Comparison of ENCODE assay signal across 8 cellular contexts in the genomic region with DNA sequence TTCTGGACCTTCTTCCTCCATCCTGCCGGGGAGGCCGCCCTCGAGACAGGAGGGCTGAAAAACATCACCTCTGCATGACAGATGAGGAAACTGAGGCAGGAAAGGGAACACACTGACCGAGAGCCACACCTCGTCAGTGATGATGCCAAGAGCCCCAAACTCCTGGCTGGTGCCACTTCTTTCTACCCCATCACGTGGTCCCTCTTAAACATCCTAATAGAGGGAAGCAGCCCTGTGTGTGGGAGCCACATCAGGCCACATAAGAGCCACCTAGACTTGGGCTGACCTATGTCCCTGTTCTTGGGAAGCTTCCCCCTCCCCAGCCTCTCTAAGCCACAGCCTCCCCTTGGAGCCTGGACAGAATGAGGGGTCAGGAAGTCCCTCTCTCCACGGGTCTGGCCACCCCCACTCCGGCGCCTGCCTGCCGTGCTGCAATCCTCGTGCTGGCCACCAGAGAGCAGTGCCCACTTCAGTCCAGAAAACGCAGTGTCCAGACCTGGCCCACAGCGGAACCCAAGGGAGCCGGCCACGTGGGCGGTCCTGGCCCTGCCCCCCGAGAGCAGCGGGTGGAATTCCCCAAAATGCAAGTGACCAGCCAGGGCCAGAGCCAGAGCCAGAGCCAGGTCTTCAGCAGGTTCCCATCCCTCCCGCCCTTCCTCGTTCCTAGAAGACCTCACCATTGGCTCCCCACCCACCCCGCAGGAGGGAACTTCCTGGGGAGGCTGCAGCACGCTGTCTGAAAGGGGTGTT. TPM values are rescaled to one million over a fixed set of nuclear protein-coding genes. Genes with fewer than 3 reads are reported as not detected.
A peak's percentile ranks its signal among the peaks of the same experiment; 100 is the strongest.
DNase-seq lines count a peak whose midpoint lies in the region; ATAC-seq and TF ChIP-seq lines count a peak whose summit lies in the region.

No MANE protein-coding gene starts in this region.

- peak; percentile 93 for TF ChIP-seq CTCF in endothelial cell (IDR thresholded peaks at IDR 0.05; ENCODE audit: unreplicated experiment)

- H4K20me1 ChIP-seq in GM23248 (ENCODE audit: insufficient read depth), result no peaks in the 10 kb centered on the region

- H3K27ac Mint-ChIP-seq in endothelial cell (ENCODE audit: unreplicated experiment), result no peak overlapping the region

- H3K36me3 ChIP-seq in GM23248 (ENCODE audit: low read depth), result no peaks in the 10 kb centered on the region

- H3K27me3 Mint-ChIP-seq in endothelial cell (ENCODE audit: unreplicated experiment), result peaks cover 21% of the 10 kb centered on the region

- no peaks in the 10 kb centered on the region for H3K27me3 ChIP-seq in GM23248 (replicated peaks; ENCODE audit: insufficient read depth)

- no peak overlapping the region for H3K4me3 Mint-ChIP-seq in endothelial cell (ENCODE audit: unreplicated experiment)

- in situ Hi-C loops in GM23248 (cut with MboI), result loop anchor here (25.0 kb wide), 1 partner anchor 319 kb away; no protein-coding TSS in a partner anchor

- H3K9me3 ChIP-seq in GM23248 (ENCODE audit: low read depth), result no peaks in the 10 kb centered on the region

- peak overlapping the region; percentile 21; the same call in 1 of the 2 replicates for H2AFZ ChIP-seq in GM23248

- H3K4me2 ChIP-seq in GM23248 (ENCODE audit: unreplicated experiment), result peak overlapping the region; percentile 32

- no peak for ATAC-seq in GM19324 (IDR thresholded peaks at IDR 0.05; ENCODE audit: low FRiP score, unreplicated experiment)

- no peaks in the 10 kb centered on the region for H3K9me2 ChIP-seq in GM23248 (ENCODE audit: insufficient read depth)

- no peaks in the 10 kb centered on the region for H3F3A ChIP-seq in GM23248 (ENCODE audit: insufficient read depth)

- peaks cover 3% of the 10 kb centered on the region; the same call in 1 of the 2 replicates for H3K4me1 ChIP-seq in GM23248 (ENCODE audit: insufficient read depth)

- no peaks in the 10 kb centered on the region for H3K79me2 ChIP-seq in GM23248 (ENCODE audit: insufficient read depth)

- DNase-seq in EL (peak; percentile 82), GM23248 (peak; percentile 89), NCI-H526 treated with DMSO at 0.1 percent for 48 hours (lab: John Stamatoyannopoulos, UW) (peak; percentile 2), endothelial cell (ENCODE audit: low spot score) (peak; percentile 79), midbrain (lab: John Stamatoyannopoulos, UW) (peak; percentile 59)
- DNase-seq in activated CD8-positive, alpha-beta memory T cell treated with anti-CD3 and anti-CD28 coated beads for 24 hours, result peak; percentile 80
- peak; percentile 33 for DNase-seq in stimulated activated CD8-positive, alpha-beta memory T cell treated with anti-CD3 and anti-CD28 coated beads, Interleukin-4, amount 100 ng/mL, for 24 hours (ENCODE audit: low read depth)

- no peak overlapping the region for H3K27ac ChIP-seq in GM23248

- no peak overlapping the region for H3K9ac ChIP-seq in GM23248

- H3K9me3 Mint-ChIP-seq in endothelial cell (ENCODE audit: unreplicated experiment), result no peaks in the 10 kb centered on the region

- WGBS in GM23248 (ENCODE audit: low coverage in 1 of 2, low lambda C conversion rate in 2 of 2, missing lambda C conversion rate in 2 of 2), 2 experiments, result 16 to 17% methylated on average over 22 of the region's 22 CpGs

- peaks cover 4% of the 10 kb centered on the region for H3K4me1 Mint-ChIP-seq in endothelial cell (ENCODE audit: unreplicated experiment)

- H3K36me3 Mint-ChIP-seq in endothelial cell (ENCODE audit: low read depth, unreplicated experiment), result peaks cover 18% of the 10 kb centered on the region

- no peak overlapping the region for H3K4me3 ChIP-seq in GM23248

RNA-seq across cellular contexts. Expression of gene SARDH, which starts 54.7 kb away (rescaled TPM):
- 0.89 and 2.4 TPM in 2 replicates for total RNA-seq in GM23248 (2014; rRNA removed; shearing (Covaris generic))
- polyA plus RNA-seq in GM23248 (2016; fragmentation: Nextera tagmentation; extraction: Ambion mirVana), result 0.16 and 0.30 TPM in 2 replicates
- 5.0 TPM for total RNA-seq in endothelial cell (ENCODE audit: unreplicated experiment)

Comparison
In these comparisons a context has a peak if more than half of its experiments do, and no peak if none do; other contexts are left out.
1. DNase-seq: peak in every context shown above with its lines; median percentile 89 in GM23248; 82 in EL; 80 in activated CD8-positive, alpha-beta memory T cell treated with anti-CD3 and anti-CD28 coated beads for 24 hours; 79 in endothelial cell; 59 in midbrain; 33 in stimulated activated CD8-positive, alpha-beta memory T cell treated with anti-CD3 and anti-CD28 coated beads, Interleukin-4, amount 100 ng/mL, for 24 hours; 2 in NCI-H526 treated with DMSO at 0.1 percent for 48 hours.